26 cellular contexts compared by ENCODE assay signal in genomic region chr20:20477444-20478041, GRCh38.
"Had no signal": no experiment of that assay in that cellular context is flagged by ENCODE, and none has a peak within 500 bp of the region (broad histone marks: within the 10 kb centered on the region; RNA-seq: fewer than 3 reads in every experiment).

No MANE protein-coding gene starts in this region.

- H3K4me3 ChIP-seq: dorsolateral prefrontal cortex, gastroesophageal sphincter, heart left ventricle, hepatocyte, lower lobe of right lung, right atrium auricular region, smooth muscle cell, suprapubic skin, transverse colon, upper lobe of right lung, uterus had no signal

- H3K4me1 ChIP-seq: gastroesophageal sphincter, lower lobe of right lung, parathyroid adenoma, suprapubic skin, transverse colon, upper lobe of right lung, uterus had no signal

- H3K27ac Mint-ChIP-seq: natural killer cell, progenitor cell of endocrine pancreas had no signal

- H3K9me3 Mint-ChIP-seq: natural killer cell; stimulated activated naive CD8-positive, alpha-beta T cell treated with anti-CD3 and anti-CD28 coated beads, Interleukin-15, amount 100 ng/mL, for 72 hours had no signal

- H3K79me2 ChIP-seq: hepatocyte, parathyroid adenoma had no signal

- ATAC-seq: esophagus mucosa; gastroesophageal sphincter; heart left ventricle; left ventricle myocardium superior; lower lobe of right lung; natural killer cell; sciatic nerve; stimulated activated naive CD8-positive, alpha-beta T cell treated with anti-CD3 and anti-CD28 coated beads, Interleukin-15, amount 100 ng/mL, for 72 hours; upper lobe of right lung had no signal

- H3K9ac ChIP-seq: parathyroid adenoma had no signal

- H3K4me1 Mint-ChIP-seq: natural killer cell had no signal

- H2AFZ ChIP-seq: hepatocyte, parathyroid adenoma had no signal

- H3K4me3 Mint-ChIP-seq: natural killer cell; stimulated activated naive CD8-positive, alpha-beta T cell treated with anti-CD3 and anti-CD28 coated beads, Interleukin-15, amount 100 ng/mL, for 72 hours had no signal

- H3K36me3 Mint-ChIP-seq: natural killer cell had no signal

- H3K27me3 ChIP-seq: dorsolateral prefrontal cortex, gastroesophageal sphincter, heart left ventricle, hepatocyte, right atrium auricular region, suprapubic skin, transverse colon, upper lobe of right lung, uterus had no signal

- DNase-seq: dorsolateral prefrontal cortex; effector CD4-positive, alpha-beta T cell; foreskin fibroblast; heart left ventricle; left ventricle myocardium superior; lower lobe of right lung; natural killer cell; stimulated activated CD4-positive, alpha-beta T cell treated with anti-CD3 and anti-CD28 coated beads, Interleukin-12 subunit alpha, Interleukin-12 subunit beta, amount 100 ng/mL, for 4 hours; stimulated activated CD4-positive, alpha-beta T cell treated with anti-CD3 and anti-CD28 coated beads, Interleukin-1b, Interleukin-23, amount 100 ng/mL, for 48 hours; stimulated activated CD4-positive, alpha-beta T cell treated with anti-CD3 and anti-CD28 coated beads, Interleukin-4, amount 100 ng/mL, for 1 hour; stimulated activated CD8-positive, alpha-beta memory T cell treated with anti-CD3 and anti-CD28 coated beads, Interleukin-4, amount 100 ng/mL, for 48 hours; stimulated activated naive CD4-positive, alpha-beta T cell; stimulated activated naive CD8-positive, alpha-beta T cell treated with anti-CD3 and anti-CD28 coated beads, Interleukin-15, amount 100 ng/mL, for 72 hours; transverse colon; upper lobe of right lung; uterus had no signal

- H3K9me3 ChIP-seq: gastroesophageal sphincter, lower lobe of right lung, right atrium auricular region, suprapubic skin, transverse colon, upper lobe of right lung, uterus had no signal

- H3K27ac ChIP-seq: dorsolateral prefrontal cortex, epithelial cell of prostate, gastroesophageal sphincter, heart left ventricle, hepatocyte, lower lobe of right lung, parathyroid adenoma, right atrium auricular region, suprapubic skin, transverse colon, upper lobe of right lung, uterus had no signal

- H3K36me3 ChIP-seq: right atrium auricular region, transverse colon, uterus had no signal

- H3K27me3 Mint-ChIP-seq: progenitor cell of endocrine pancreas; stimulated activated naive CD8-positive, alpha-beta T cell treated with anti-CD3 and anti-CD28 coated beads, Interleukin-15, amount 100 ng/mL, for 72 hours had no signal

- H3K4me2 ChIP-seq: hepatocyte, smooth muscle cell had no signal
